ENCODE assay signal across 1 cellular context in the genomic region with DNA sequence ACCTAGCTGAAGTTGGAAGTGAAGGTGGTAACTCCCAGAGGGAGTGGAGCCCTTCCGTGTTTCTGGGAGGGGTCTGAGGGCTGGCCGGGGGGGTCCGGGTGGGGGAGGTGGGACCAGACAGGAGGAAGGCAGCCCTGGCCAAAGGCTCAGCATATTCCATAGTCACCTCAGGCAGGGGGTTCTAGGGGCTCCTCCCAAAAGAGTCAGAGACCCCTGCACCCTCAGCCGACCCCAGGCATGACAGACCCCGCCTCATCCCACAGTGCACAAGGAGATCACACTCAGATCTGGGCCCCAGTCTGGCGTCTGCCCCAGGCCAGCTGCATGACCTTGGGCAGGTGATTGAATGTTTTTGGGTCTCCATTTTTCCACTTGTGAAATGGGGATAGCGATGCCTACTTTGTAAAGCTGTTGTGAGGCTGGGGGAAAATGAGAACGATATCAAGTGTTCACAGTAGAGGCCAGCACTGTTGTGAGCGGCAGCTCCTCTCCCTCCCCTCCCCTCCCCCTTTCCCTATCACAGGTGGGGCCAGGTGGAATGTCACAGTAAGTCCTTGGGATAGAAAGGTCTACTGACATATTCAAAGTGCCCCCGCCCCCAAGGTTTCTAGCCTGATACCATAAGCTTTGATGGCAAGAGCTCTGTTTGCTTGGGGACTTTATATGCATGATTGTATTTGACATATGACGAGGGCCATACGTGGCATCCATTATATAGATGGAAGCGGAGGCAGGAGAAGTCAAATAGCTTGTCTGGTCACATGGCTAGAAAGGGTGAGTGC.
A peak's percentile ranks its signal among the peaks of the same experiment; 100 is the strongest.
TF ChIP-seq lines count a peak whose summit lies in the region.

No MANE protein-coding gene starts in this region.

TF ChIP-seq in K562, 482 proteins besides CTCF, POLR2A, EP300 and RAD21 (continued from another document):
- TF ChIP-seq, protein P1, sequence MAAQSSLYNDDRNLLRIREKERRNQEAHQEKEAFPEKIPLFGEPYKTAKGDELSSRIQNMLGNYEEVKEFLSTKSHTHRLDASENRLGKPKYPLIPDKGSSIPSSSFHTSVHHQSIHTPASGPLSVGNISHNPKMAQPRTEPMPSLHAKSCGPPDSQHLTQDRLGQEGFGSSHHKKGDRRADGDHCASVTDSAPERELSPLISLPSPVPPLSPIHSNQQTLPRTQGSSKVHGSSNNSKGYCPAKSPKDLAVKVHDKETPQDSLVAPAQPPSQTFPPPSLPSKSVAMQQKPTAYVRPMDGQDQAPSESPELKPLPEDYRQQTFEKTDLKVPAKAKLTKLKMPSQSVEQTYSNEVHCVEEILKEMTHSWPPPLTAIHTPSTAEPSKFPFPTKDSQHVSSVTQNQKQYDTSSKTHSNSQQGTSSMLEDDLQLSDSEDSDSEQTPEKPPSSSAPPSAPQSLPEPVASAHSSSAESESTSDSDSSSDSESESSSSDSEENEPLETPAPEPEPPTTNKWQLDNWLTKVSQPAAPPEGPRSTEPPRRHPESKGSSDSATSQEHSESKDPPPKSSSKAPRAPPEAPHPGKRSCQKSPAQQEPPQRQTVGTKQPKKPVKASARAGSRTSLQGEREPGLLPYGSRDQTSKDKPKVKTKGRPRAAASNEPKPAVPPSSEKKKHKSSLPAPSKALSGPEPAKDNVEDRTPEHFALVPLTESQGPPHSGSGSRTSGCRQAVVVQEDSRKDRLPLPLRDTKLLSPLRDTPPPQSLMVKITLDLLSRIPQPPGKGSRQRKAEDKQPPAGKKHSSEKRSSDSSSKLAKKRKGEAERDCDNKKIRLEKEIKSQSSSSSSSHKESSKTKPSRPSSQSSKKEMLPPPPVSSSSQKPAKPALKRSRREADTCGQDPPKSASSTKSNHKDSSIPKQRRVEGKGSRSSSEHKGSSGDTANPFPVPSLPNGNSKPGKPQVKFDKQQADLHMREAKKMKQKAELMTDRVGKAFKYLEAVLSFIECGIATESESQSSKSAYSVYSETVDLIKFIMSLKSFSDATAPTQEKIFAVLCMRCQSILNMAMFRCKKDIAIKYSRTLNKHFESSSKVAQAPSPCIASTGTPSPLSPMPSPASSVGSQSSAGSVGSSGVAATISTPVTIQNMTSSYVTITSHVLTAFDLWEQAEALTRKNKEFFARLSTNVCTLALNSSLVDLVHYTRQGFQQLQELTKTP (IDR thresholded peaks at IDR 0.05; ENCODE audit: low read depth in 1 of 2, partially characterized antibody in 2 of 2) = peak in 1 of 2 experiments; percentile 50
- TF ChIP-seq RBM25 (IDR thresholded peaks at IDR 0.05; ENCODE audit: low read depth, low read length, severe bottlenecking) (peak; percentile 36), FOXK1 (CRISPR knock-in tag; IDR thresholded peaks at IDR 0.05; ENCODE audit: borderline replicate concordance) (0 out of 2 replicates have a peak, but pooled peaks have one; percentile 42), KLF6 (CRISPR knock-in tag; IDR thresholded peaks at IDR 0.05; ENCODE audit: borderline replicate concordance) (peak; percentile 53; the same call in 1 of the 2 replicates), ELF4 (CRISPR knock-in tag; IDR thresholded peaks at IDR 0.05) (peak; percentile 75), BMI1 (IDR thresholded peaks at IDR 0.05; ENCODE audit: low read length) (no peak), TARDBP (IDR thresholded peaks at IDR 0.05) (0 out of 2 replicates have a peak, but pooled peaks have one; percentile 23), DDX20 (tag; IDR thresholded peaks at IDR 0.05; ENCODE audit: low read depth) (peak; percentile 25; the same call in 1 of the 2 replicates), NR2C1 (IDR thresholded peaks at IDR 0.05) (no peak), NR2C1 (tag; IDR thresholded peaks at IDR 0.05) (peak; percentile 10; the same call in 1 of the 2 replicates), TCF3 (CRISPR knock-in tag; IDR thresholded peaks at IDR 0.05) (peak; percentile 30; the same call in 1 of the 2 replicates), ZNF668 (CRISPR knock-in tag; IDR thresholded peaks at IDR 0.05) (0 out of 2 replicates have a peak, but pooled peaks have one; percentile 24), ETV1 (tag; conservative IDR thresholded peaks at IDR 0.05; ENCODE audit: low read depth) (peak; percentile 36; the same call in 1 of the 2 replicates), CBFA2T3 (IDR thresholded peaks at IDR 0.05) (peak; percentile 37), ZEB2 (IDR thresholded peaks at IDR 0.05) (peak; percentile 84), SMAD4 (CRISPR knock-in tag; conservative IDR thresholded peaks at IDR 0.05) (peak; percentile 10)
- TF ChIP-seq, protein P2, sequence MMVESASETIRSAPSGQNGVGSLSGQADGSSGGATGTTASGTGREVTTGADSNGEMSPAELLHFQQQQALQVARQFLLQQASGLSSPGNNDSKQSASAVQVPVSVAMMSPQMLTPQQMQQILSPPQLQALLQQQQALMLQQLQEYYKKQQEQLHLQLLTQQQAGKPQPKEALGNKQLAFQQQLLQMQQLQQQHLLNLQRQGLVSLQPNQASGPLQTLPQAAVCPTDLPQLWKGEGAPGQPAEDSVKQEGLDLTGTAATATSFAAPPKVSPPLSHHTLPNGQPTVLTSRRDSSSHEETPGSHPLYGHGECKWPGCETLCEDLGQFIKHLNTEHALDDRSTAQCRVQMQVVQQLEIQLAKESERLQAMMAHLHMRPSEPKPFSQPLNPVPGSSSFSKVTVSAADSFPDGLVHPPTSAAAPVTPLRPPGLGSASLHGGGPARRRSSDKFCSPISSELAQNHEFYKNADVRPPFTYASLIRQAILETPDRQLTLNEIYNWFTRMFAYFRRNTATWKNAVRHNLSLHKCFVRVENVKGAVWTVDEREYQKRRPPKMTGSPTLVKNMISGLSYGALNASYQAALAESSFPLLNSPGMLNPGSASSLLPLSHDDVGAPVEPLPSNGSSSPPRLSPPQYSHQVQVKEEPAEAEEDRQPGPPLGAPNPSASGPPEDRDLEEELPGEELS (CRISPR knock-in tag; IDR thresholded peaks at IDR 0.05; ENCODE audit: borderline replicate concordance) = 0 out of 2 replicates have a peak, but pooled peaks have one; percentile 34
- TF ChIP-seq, protein P3, sequence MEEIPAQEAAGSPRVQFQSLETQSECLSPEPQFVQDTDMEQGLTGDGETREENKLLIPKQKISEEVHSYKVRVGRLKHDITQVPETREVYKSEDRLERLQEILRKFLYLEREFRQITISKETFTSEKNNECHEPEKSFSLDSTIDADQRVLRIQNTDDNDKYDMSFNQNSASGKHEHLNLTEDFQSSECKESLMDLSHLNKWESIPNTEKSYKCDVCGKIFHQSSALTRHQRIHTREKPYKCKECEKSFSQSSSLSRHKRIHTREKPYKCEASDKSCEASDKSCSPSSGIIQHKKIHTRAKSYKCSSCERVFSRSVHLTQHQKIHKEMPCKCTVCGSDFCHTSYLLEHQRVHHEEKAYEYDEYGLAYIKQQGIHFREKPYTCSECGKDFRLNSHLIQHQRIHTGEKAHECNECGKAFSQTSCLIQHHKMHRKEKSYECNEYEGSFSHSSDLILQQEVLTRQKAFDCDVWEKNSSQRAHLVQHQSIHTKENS (CRISPR knock-in tag; IDR thresholded peaks at IDR 0.05) = 0 out of 2 replicates have a peak, but pooled peaks have one; percentile 27
- TF ChIP-seq, protein P4, sequence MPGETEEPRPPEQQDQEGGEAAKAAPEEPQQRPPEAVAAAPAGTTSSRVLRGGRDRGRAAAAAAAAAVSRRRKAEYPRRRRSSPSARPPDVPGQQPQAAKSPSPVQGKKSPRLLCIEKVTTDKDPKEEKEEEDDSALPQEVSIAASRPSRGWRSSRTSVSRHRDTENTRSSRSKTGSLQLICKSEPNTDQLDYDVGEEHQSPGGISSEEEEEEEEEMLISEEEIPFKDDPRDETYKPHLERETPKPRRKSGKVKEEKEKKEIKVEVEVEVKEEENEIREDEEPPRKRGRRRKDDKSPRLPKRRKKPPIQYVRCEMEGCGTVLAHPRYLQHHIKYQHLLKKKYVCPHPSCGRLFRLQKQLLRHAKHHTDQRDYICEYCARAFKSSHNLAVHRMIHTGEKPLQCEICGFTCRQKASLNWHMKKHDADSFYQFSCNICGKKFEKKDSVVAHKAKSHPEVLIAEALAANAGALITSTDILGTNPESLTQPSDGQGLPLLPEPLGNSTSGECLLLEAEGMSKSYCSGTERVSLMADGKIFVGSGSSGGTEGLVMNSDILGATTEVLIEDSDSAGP (CRISPR knock-in tag; IDR thresholded peaks at IDR 0.05) = no peak
- TF ChIP-seq, protein P5, sequence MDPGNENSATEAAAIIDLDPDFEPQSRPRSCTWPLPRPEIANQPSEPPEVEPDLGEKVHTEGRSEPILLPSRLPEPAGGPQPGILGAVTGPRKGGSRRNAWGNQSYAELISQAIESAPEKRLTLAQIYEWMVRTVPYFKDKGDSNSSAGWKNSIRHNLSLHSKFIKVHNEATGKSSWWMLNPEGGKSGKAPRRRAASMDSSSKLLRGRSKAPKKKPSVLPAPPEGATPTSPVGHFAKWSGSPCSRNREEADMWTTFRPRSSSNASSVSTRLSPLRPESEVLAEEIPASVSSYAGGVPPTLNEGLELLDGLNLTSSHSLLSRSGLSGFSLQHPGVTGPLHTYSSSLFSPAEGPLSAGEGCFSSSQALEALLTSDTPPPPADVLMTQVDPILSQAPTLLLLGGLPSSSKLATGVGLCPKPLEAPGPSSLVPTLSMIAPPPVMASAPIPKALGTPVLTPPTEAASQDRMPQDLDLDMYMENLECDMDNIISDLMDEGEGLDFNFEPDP (CRISPR knock-in tag; IDR thresholded peaks at IDR 0.05) = 0 out of 2 replicates have a peak, but pooled peaks have one; percentile 17
- TF ChIP-seq, protein P6, sequence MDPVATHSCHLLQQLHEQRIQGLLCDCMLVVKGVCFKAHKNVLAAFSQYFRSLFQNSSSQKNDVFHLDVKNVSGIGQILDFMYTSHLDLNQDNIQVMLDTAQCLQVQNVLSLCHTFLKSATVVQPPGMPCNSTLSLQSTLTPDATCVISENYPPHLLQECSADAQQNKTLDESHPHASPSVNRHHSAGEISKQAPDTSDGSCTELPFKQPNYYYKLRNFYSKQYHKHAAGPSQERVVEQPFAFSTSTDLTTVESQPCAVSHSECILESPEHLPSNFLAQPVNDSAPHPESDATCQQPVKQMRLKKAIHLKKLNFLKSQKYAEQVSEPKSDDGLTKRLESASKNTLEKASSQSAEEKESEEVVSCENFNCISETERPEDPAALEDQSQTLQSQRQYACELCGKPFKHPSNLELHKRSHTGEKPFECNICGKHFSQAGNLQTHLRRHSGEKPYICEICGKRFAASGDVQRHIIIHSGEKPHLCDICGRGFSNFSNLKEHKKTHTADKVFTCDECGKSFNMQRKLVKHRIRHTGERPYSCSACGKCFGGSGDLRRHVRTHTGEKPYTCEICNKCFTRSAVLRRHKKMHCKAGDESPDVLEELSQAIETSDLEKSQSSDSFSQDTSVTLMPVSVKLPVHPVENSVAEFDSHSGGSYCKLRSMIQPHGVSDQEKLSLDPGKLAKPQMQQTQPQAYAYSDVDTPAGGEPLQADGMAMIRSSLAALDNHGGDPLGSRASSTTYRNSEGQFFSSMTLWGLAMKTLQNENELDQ (CRISPR knock-in tag; IDR thresholded peaks at IDR 0.05; ENCODE audit: borderline replicate concordance) = 0 out of 2 replicates have a peak, but pooled peaks have one; percentile 60
- TF ChIP-seq, protein P7, sequence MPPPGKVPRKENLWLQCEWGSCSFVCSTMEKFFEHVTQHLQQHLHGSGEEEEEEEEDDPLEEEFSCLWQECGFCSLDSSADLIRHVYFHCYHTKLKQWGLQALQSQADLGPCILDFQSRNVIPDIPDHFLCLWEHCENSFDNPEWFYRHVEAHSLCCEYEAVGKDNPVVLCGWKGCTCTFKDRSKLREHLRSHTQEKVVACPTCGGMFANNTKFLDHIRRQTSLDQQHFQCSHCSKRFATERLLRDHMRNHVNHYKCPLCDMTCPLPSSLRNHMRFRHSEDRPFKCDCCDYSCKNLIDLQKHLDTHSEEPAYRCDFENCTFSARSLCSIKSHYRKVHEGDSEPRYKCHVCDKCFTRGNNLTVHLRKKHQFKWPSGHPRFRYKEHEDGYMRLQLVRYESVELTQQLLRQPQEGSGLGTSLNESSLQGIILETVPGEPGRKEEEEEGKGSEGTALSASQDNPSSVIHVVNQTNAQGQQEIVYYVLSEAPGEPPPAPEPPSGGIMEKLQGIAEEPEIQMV (tag; conservative IDR thresholded peaks at IDR 0.05; ENCODE audit: low read depth) = 0 out of 2 replicates have a peak, but pooled peaks have one; percentile 34
